Comparison of ENCODE assay signal across 1 cellular context in the genomic region with DNA sequence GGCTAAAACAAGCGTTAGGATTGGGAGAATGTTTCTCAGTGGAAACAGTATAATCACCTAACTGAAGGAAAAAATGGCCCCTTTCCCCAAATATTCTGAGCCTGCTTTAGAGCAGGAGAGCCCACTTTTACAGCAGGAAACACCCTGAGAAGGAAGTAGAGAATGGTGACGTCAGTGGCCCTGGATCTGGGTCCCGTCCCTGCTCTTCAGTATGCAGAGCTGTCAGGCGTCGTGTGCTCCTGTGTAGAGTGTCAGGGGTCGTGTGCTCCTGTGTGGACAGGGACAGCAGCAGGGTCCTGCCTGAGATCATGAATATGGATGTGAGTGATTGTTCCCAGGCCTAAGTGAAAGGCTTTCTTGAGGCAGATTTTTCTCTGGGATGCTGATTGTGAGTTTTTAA.
TF ChIP-seq lines count a peak whose summit lies in the region.

No MANE protein-coding gene starts in this region.

TF ChIP-seq in liver, 16 proteins besides CTCF, POLR2A, EP300 and RAD21 (continued from another document):
- TF ChIP-seq, protein P1, sequence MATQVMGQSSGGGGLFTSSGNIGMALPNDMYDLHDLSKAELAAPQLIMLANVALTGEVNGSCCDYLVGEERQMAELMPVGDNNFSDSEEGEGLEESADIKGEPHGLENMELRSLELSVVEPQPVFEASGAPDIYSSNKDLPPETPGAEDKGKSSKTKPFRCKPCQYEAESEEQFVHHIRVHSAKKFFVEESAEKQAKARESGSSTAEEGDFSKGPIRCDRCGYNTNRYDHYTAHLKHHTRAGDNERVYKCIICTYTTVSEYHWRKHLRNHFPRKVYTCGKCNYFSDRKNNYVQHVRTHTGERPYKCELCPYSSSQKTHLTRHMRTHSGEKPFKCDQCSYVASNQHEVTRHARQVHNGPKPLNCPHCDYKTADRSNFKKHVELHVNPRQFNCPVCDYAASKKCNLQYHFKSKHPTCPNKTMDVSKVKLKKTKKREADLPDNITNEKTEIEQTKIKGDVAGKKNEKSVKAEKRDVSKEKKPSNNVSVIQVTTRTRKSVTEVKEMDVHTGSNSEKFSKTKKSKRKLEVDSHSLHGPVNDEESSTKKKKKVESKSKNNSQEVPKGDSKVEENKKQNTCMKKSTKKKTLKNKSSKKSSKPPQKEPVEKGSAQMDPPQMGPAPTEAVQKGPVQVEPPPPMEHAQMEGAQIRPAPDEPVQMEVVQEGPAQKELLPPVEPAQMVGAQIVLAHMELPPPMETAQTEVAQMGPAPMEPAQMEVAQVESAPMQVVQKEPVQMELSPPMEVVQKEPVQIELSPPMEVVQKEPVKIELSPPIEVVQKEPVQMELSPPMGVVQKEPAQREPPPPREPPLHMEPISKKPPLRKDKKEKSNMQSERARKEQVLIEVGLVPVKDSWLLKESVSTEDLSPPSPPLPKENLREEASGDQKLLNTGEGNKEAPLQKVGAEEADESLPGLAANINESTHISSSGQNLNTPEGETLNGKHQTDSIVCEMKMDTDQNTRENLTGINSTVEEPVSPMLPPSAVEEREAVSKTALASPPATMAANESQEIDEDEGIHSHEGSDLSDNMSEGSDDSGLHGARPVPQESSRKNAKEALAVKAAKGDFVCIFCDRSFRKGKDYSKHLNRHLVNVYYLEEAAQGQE (IDR thresholded peaks at IDR 0.05): no peak
- TF ChIP-seq GABPA (IDR thresholded peaks at IDR 0.05 in 1 of 2, conservative IDR thresholded peaks at IDR 0.05 in 1 of 2) (no peak), FOXA1 (IDR thresholded peaks at IDR 0.05) (no peak)
